12 cellular contexts compared by ENCODE assay signal in the genomic region with DNA sequence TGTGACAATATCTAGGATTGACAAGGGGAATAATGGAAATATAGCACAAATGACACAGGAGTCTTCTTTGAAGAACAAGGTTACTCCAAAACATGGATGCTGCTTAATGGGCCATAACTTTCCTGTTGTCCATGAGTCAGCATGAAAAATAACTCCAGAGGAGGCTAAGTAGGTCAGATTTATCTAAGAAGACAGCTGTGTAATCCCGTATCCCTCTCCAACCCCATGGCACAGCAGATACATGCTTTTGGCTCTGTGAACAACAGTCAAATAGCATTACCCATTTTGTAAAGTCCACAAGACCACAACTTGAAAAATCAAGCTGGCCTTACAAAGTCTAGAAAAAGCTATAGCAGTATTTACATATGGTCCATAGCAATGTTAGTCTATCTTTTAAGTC. TPM values are rescaled to one million over a fixed set of nuclear protein-coding genes. Genes with fewer than 3 reads are reported as not detected.
A peak's percentile ranks its signal among the peaks of the same experiment; 100 is the strongest.
DNase-seq lines count a peak whose midpoint lies in the region; ATAC-seq, FAIRE-seq and TF ChIP-seq lines count a peak whose summit lies in the region.
"Had no signal": no experiment of that assay in that cellular context is flagged by ENCODE, and none has a peak within 500 bp of the region (broad histone marks: within the 10 kb centered on the region; RNA-seq: fewer than 3 reads in every experiment).

No MANE protein-coding gene starts in this region.

- FAIRE-seq in GM18507 (lab: Jason Lieb, UNC): peak; percentile 50

- peaks cover 13% of the 10 kb centered on the region; the same call in 1 of the 2 replicates for H3K36me3 ChIP-seq in SU-DHL-6 (ENCODE audit: low read length)
- no peaks in the 10 kb centered on the region for H3K36me3 ChIP-seq in CD8-positive, alpha-beta memory T cell (ENCODE audit: insufficient read depth, low read length)

- H3K27me3 Mint-ChIP-seq in CD8-positive, alpha-beta memory T cell: peaks cover 0 to 3% of the 10 kb centered on the region in 2 donors
- H3K27me3 Mint-ChIP-seq: stimulated activated naive CD8-positive, alpha-beta T cell treated with anti-CD3 and anti-CD28 coated beads, Interleukin-15, amount 100 ng/mL, for 72 hours had no signal

- H2AFZ ChIP-seq in SU-DHL-6 (ENCODE audit: low read depth, low read length, severe bottlenecking): no peak overlapping the region

- CTCF ChIA-PET in CD8-positive, alpha-beta memory T cell (lab: Charles Lee): interaction anchor here (0.7 to 4.3 kb wide), 4 partner anchors 26 to 110 kb away, joined by 3 to 70 read pairs (median 6); no protein-coding TSS in a partner anchor

- TF ChIP-seq CTCF in SU-DHL-6 (IDR thresholded peaks at IDR 0.05; ENCODE audit: insufficient read depth, low read length, poor library complexity, severe bottlenecking): no peak

- H3F3A ChIP-seq in SU-DHL-6 (ENCODE audit: insufficient read depth): peaks cover 43% of the 10 kb centered on the region

- H3K4me3 ChIP-seq in SU-DHL-6 (ENCODE audit: insufficient read depth, low read length, poor library complexity, severe bottlenecking): no peak overlapping the region
- H3K4me3 ChIP-seq in CD8-positive, alpha-beta memory T cell (ENCODE audit: low read length): no peak overlapping the region

- H3K9me3 ChIP-seq in SU-DHL-6 (ENCODE audit: insufficient read depth, low read length): no peaks in the 10 kb centered on the region
- no peaks in the 10 kb centered on the region for H3K9me3 ChIP-seq in CD8-positive, alpha-beta memory T cell (ENCODE audit: low read length)

- POLR2A ChIA-PET in CD8-positive, alpha-beta memory T cell (lab: Charles Lee): no interaction called here

- intact Hi-C loops in left colon (cut with DNase I, micrococcal nuclease): no loop called here

- in situ Hi-C loops in ACHN (cut with HindIII; ENCODE audit: low pct_ligation_motif_present, low pct_unique_long_range_greater_than_20kb, low sequenced_read_pairs): no loop called here

- H3K4me2 ChIP-seq in SU-DHL-6 (ENCODE audit: low read depth, low read length, poor library complexity, severe bottlenecking): peak overlapping the region; percentile 88

- H3K27ac Mint-ChIP-seq in CD8-positive, alpha-beta memory T cell: peak overlapping the region in 3 of 8 donors; percentile 18 to 95 (median 29)
- H3K27ac Mint-ChIP-seq: activated CD4-positive, alpha-beta memory T cell treated with anti-CD3 and anti-CD28 coated beads for 36 hours; stimulated activated naive CD8-positive, alpha-beta T cell treated with anti-CD3 and anti-CD28 coated beads, Interleukin-15, amount 100 ng/mL, for 72 hours had no signal

- DNase-seq in ACHN (peak; percentile 62), GM18507 (ENCODE audit: extremely low spot score, insufficient read length, low read depth) (no peak), kidney glomerular epithelial cell (lab: John Stamatoyannopoulos, UW) (peak; percentile 59), NCI-H128 (lab: John Stamatoyannopoulos, UW; ENCODE audit: unreplicated experiment) (no peak), left colon (no peak)
- DNase-seq in CD8-positive, alpha-beta memory T cell: no peak
- DNase-seq: activated CD4-positive, alpha-beta memory T cell treated with anti-CD3 and anti-CD28 coated beads for 36 hours; NCI-H187; stimulated activated naive CD8-positive, alpha-beta T cell treated with anti-CD3 and anti-CD28 coated beads, Interleukin-15, amount 100 ng/mL, for 72 hours; T-helper 2 cell had no signal

- H3K27ac ChIP-seq in SU-DHL-6 (ENCODE audit: low read depth, low read length): peak overlapping the region; percentile 86
- no peak overlapping the region for H3K27ac ChIP-seq in CD8-positive, alpha-beta memory T cell (ENCODE audit: low read depth, low read length)

- peak overlapping the region in 2 of 7 donors; percentile 32 to 97 for H3K4me3 Mint-ChIP-seq in CD8-positive, alpha-beta memory T cell
- H3K4me3 Mint-ChIP-seq: activated CD4-positive, alpha-beta memory T cell treated with anti-CD3 and anti-CD28 coated beads for 36 hours; stimulated activated naive CD8-positive, alpha-beta T cell treated with anti-CD3 and anti-CD28 coated beads, Interleukin-15, amount 100 ng/mL, for 72 hours had no signal

- peaks cover 0 to 20% (median 0%) of the 10 kb centered on the region in 3 donors for H3K36me3 Mint-ChIP-seq in CD8-positive, alpha-beta memory T cell

- H3K4me1 ChIP-seq in CD8-positive, alpha-beta memory T cell (ENCODE audit: insufficient read depth, low read length): peaks cover 10% of the 10 kb centered on the region

- no peak for ATAC-seq in GM19351 (IDR thresholded peaks at IDR 0.05; ENCODE audit: unreplicated experiment)
- no peak for ATAC-seq in left colon
- ATAC-seq: stimulated activated naive CD8-positive, alpha-beta T cell treated with anti-CD3 and anti-CD28 coated beads, Interleukin-15, amount 100 ng/mL, for 72 hours had no signal

- peaks cover 12% of the 10 kb centered on the region for H4K20me1 ChIP-seq in SU-DHL-6 (ENCODE audit: low read depth, low read length)

- peak overlapping the region; percentile 98 for H3K9ac ChIP-seq in SU-DHL-6 (ENCODE audit: low read length)

- H3K4me1 Mint-ChIP-seq in CD8-positive, alpha-beta memory T cell: peaks cover 23 to 30% (median 27%) of the 10 kb centered on the region in 3 donors

- H3K9me3 Mint-ChIP-seq in CD8-positive, alpha-beta memory T cell: no peaks in the 10 kb centered on the region
- H3K9me3 Mint-ChIP-seq: activated CD4-positive, alpha-beta memory T cell treated with anti-CD3 and anti-CD28 coated beads for 36 hours; stimulated activated naive CD8-positive, alpha-beta T cell treated with anti-CD3 and anti-CD28 coated beads, Interleukin-15, amount 100 ng/mL, for 72 hours had no signal

- no peaks in the 10 kb centered on the region for H3K9me2 ChIP-seq in SU-DHL-6 (replicated peaks; ENCODE audit: insufficient read depth, low read length)

- H3K27me3 ChIP-seq in SU-DHL-6 (ENCODE audit: low read length): no peaks in the 10 kb centered on the region
- no peaks in the 10 kb centered on the region for H3K27me3 ChIP-seq in CD8-positive, alpha-beta memory T cell (ENCODE audit: insufficient read depth, low read length, poor library complexity, severe bottlenecking)

- H3K79me2 ChIP-seq in SU-DHL-6 (ENCODE audit: insufficient read depth, low read length): peaks cover 26% of the 10 kb centered on the region

RNA-seq across cellular contexts. Expression of a gene that starts 2.1 kb away (rescaled TPM):
- 10 to 100 TPM; 28.1 to 29.6 TPM for total RNA-seq in CD8-positive, alpha-beta memory T cell
- polyA plus RNA-seq in CD8-positive, alpha-beta memory T cell: 28.6 TPM
- 1 to 10 TPM; 3.6 to 8.0 TPM for total RNA-seq in left colon

Comparison
In these comparisons a context has a peak if more than half of its experiments do, and no peak if none do; other contexts are left out.
1. DNase-seq: peak in ACHN (single experiment) and kidney glomerular epithelial cell (single experiment); none in GM18507 (single experiment), CD8-positive, alpha-beta memory T cell (0 of 5), NCI-H128 (single experiment) and left colon (0 of 2).